In genomic region chr4:17068885-17069284, GRCh38 we compare ENCODE assay signal across 20 cellular contexts.
"Had no signal": no experiment of that assay in that cellular context is flagged by ENCODE, and none has a peak within 500 bp of the region (broad histone marks: within the 10 kb centered on the region; RNA-seq: fewer than 3 reads in every experiment).

No MANE protein-coding gene starts in this region.

- H3K27me3 ChIP-seq: body of pancreas, spleen had no signal

- H3K4me1 ChIP-seq: body of pancreas, psoas muscle, spleen had no signal

- H3K9me3 Mint-ChIP-seq: activated CD4-positive, alpha-beta memory T cell treated with anti-CD3 and anti-CD28 coated beads for 36 hours; immature natural killer cell; stimulated activated naive CD8-positive, alpha-beta T cell treated with anti-CD3 and anti-CD28 coated beads, Interleukin-15, amount 100 ng/mL, for 72 hours; type B pancreatic cell had no signal

- H3K27ac Mint-ChIP-seq: activated CD4-positive, alpha-beta memory T cell treated with anti-CD3 and anti-CD28 coated beads for 36 hours; activated naive CD4-positive, alpha-beta T cell treated with anti-CD3 and anti-CD28 coated beads, Interleukin-2, amount 50 U/mL, for 72 hours; immature natural killer cell; stimulated activated naive CD8-positive, alpha-beta T cell treated with anti-CD3 and anti-CD28 coated beads, Interleukin-15, amount 100 ng/mL, for 72 hours; T-cell; type B pancreatic cell had no signal

- DNase-seq: activated CD4-positive, alpha-beta memory T cell treated with anti-CD3 and anti-CD28 coated beads for 36 hours; activated CD4-positive, alpha-beta T cell treated with anti-CD3 and anti-CD28 coated beads for 1 hour; activated gamma-delta T cell; activated T-cell treated with anti-CD3 and anti-CD28 coated beads, Interleukin-2, amount 50 U/mL, for 48 hours; body of pancreas; caudate nucleus; glutamatergic neuron; immature natural killer cell; lower lobe of right lung; midbrain; psoas muscle; spleen; stimulated activated naive CD8-positive, alpha-beta T cell treated with anti-CD3 and anti-CD28 coated beads, Interleukin-15, amount 100 ng/mL, for 72 hours; T-cell; T-helper 9 cell had no signal

- ATAC-seq: activated naive CD4-positive, alpha-beta T cell treated with anti-CD3 and anti-CD28 coated beads, Interleukin-2, amount 50 U/mL, for 72 hours; body of pancreas; psoas muscle; sciatic nerve; stimulated activated naive CD8-positive, alpha-beta T cell treated with anti-CD3 and anti-CD28 coated beads, Interleukin-15, amount 100 ng/mL, for 72 hours; T-cell had no signal

- FAIRE-seq: colon had no signal

- H3K36me3 Mint-ChIP-seq: activated CD4-positive, alpha-beta memory T cell treated with anti-CD3 and anti-CD28 coated beads for 36 hours; activated naive CD4-positive, alpha-beta T cell treated with anti-CD3 and anti-CD28 coated beads, Interleukin-2, amount 50 U/mL, for 72 hours; immature natural killer cell; T-cell; type B pancreatic cell had no signal

- H3K27me3 Mint-ChIP-seq: stimulated activated naive CD8-positive, alpha-beta T cell treated with anti-CD3 and anti-CD28 coated beads, Interleukin-15, amount 100 ng/mL, for 72 hours; type B pancreatic cell had no signal

- H3K4me3 Mint-ChIP-seq: activated CD4-positive, alpha-beta memory T cell treated with anti-CD3 and anti-CD28 coated beads for 36 hours; immature natural killer cell; neural crest cell; stimulated activated naive CD8-positive, alpha-beta T cell treated with anti-CD3 and anti-CD28 coated beads, Interleukin-15, amount 100 ng/mL, for 72 hours; T-cell; type B pancreatic cell had no signal

- H3K27ac ChIP-seq: body of pancreas, lower lobe of right lung, psoas muscle, spleen had no signal

- H3K36me3 ChIP-seq: lower lobe of right lung, spleen had no signal

- H3K4me1 Mint-ChIP-seq: immature natural killer cell; neural crest cell; stimulated activated naive CD8-positive, alpha-beta T cell treated with anti-CD3 and anti-CD28 coated beads, Interleukin-15, amount 100 ng/mL, for 72 hours; T-cell had no signal

- H3K4me3 ChIP-seq: body of pancreas, lower lobe of right lung, psoas muscle, spleen had no signal

- H3K9me3 ChIP-seq: body of pancreas, lower lobe of right lung, psoas muscle had no signal
